8 cellular contexts compared by ENCODE assay signal in genomic region chr6:33453361-33454008, GRCh38. TPM values are rescaled to one million over a fixed set of nuclear protein-coding genes. Genes with fewer than 3 reads are reported as not detected.
DNase-seq lines count a peak whose midpoint lies in the region; ATAC-seq and TF ChIP-seq lines count a peak whose summit lies in the region.

No MANE protein-coding gene starts in this region.

- H3K79me2 ChIP-seq in SU-DHL-6 (ENCODE audit: insufficient read depth, low read length), result peaks cover 19% of the 10 kb centered on the region; the same call in 1 of the 2 replicates

- H4K20me1 ChIP-seq in SU-DHL-6 (ENCODE audit: low read depth, low read length), result no peaks in the 10 kb centered on the region

- peak overlapping the region; percentile 83 for H3K4me2 ChIP-seq in SU-DHL-6 (ENCODE audit: low read depth, low read length, poor library complexity, severe bottlenecking)

- no peaks in the 10 kb centered on the region for H3K9me2 ChIP-seq in SU-DHL-6 (replicated peaks; ENCODE audit: insufficient read depth, low read length)

- TF ChIP-seq CTCF in SU-DHL-6 (IDR thresholded peaks at IDR 0.05; ENCODE audit: insufficient read depth, low read length, poor library complexity, severe bottlenecking) (no peak), foreskin fibroblast (IDR thresholded peaks at IDR 0.05; ENCODE audit: low read depth, low read length) (no peak)

- ATAC-seq in HG03108 (IDR thresholded peaks at IDR 0.05; ENCODE audit: unreplicated experiment) (no peak), GM18505 (IDR thresholded peaks at IDR 0.05; ENCODE audit: unreplicated experiment) (no peak)

- H3K9ac ChIP-seq in SU-DHL-6 (ENCODE audit: low read length) (peak overlapping the region; percentile 80), skeletal muscle tissue (ENCODE audit: low read depth in 1 of 3, low read length in 3 of 3) (peak overlapping the region; percentile 92 to 94 (median 93))

- H3K27ac ChIP-seq in SU-DHL-6 (ENCODE audit: low read depth, low read length) (0 out of 2 replicates have a peak overlapping the region, but pooled peaks have one; percentile 6), skeletal muscle tissue (ENCODE audit: low read depth, low read length) (peak overlapping the region; percentile 50)

- H3K4me3 ChIP-seq in SU-DHL-6 (ENCODE audit: insufficient read depth, low read length, poor library complexity, severe bottlenecking) (peak overlapping the region; percentile 84), foreskin fibroblast (ENCODE audit: low read depth in 1 of 2, low read length in 2 of 2) (peak overlapping the region; percentile 77 to 92), skeletal muscle tissue (ENCODE audit: low read length in 3 of 3) (peak overlapping the region; percentile 92 to 96 (median 93))

- H3K27me3 ChIP-seq in SU-DHL-6 (ENCODE audit: low read length), result no peaks in the 10 kb centered on the region
- H3K27me3 ChIP-seq in skeletal muscle tissue (ENCODE audit: control insufficient read depth in 3 of 3, insufficient read depth in 3 of 3, low read length in 3 of 3), result no peaks in the 10 kb centered on the region

- no peaks in the 10 kb centered on the region for H3K9me3 ChIP-seq in SU-DHL-6 (ENCODE audit: insufficient read depth, low read length)
- H3K9me3 ChIP-seq in skeletal muscle tissue (ENCODE audit: control insufficient read depth in 3 of 3, low read length in 3 of 3), result no peaks in the 10 kb centered on the region

- DNase-seq in DMS 273 (lab: John Stamatoyannopoulos, UW; ENCODE audit: unreplicated experiment), result peak; percentile 34
- DNase-seq in DMS 273 treated with DMSO at 0.1 percent for 48 hours (lab: John Stamatoyannopoulos, UW), result no peak
- DNase-seq in foreskin fibroblast, result peak; percentile 15 to 37
- no peak for DNase-seq in RPMI8226

- peaks cover 11 to 19% (median 12%) of the 10 kb centered on the region in 3 donors for H3K4me1 ChIP-seq in skeletal muscle tissue (ENCODE audit: control insufficient read depth in 3 of 3, insufficient read depth in 3 of 3, low read length in 3 of 3)

- H2AFZ ChIP-seq in SU-DHL-6 (ENCODE audit: low read depth, low read length, severe bottlenecking), result peak overlapping the region; percentile 82

- H3K36me3 ChIP-seq in SU-DHL-6 (ENCODE audit: low read length), result no peaks in the 10 kb centered on the region
- H3K36me3 ChIP-seq in skeletal muscle tissue (ENCODE audit: control insufficient read depth in 3 of 3, insufficient read depth in 3 of 3, low read length in 3 of 3), result peaks cover 10 to 20% (median 10%) of the 10 kb centered on the region in 3 donors

- H3F3A ChIP-seq in SU-DHL-6 (ENCODE audit: insufficient read depth), result no peaks in the 10 kb centered on the region

- no peak for TF ChIP-seq POLR2A in GM18505 (IDR thresholded peaks at IDR 0.05; ENCODE audit: borderline replicate concordance, extremely low read depth, insufficient read depth, insufficient read length)

RNA-seq across cellular contexts. Expression of gene ZBTB9, which starts 0.9 kb away (rescaled TPM):
- total RNA-seq in skeletal muscle tissue, result 11.0 TPM

RNA-seq across cellular contexts. Expression of gene SYNGAP1, which starts 33.6 kb away (rescaled TPM):
- total RNA-seq in skeletal muscle tissue, result 1.6 TPM

RNA-seq across cellular contexts. Expression of gene CUTA, which starts 35.6 kb away (rescaled TPM):
- total RNA-seq in skeletal muscle tissue, result 73.1 TPM

RNA-seq across cellular contexts. Expression of gene PHF1, which starts 42.7 kb away (rescaled TPM):
- total RNA-seq in skeletal muscle tissue, result 5.7 TPM

Comparison
In these comparisons a context has a peak if more than half of its experiments do, and no peak if none do; other contexts are left out.
1. DNase-seq: peak in DMS 273 (single experiment) and foreskin fibroblast (2 of 2); none in DMS 273 treated with DMSO at 0.1 percent for 48 hours (single experiment) and RPMI8226 (single experiment).
2. Peak in every context shown above with its lines, with median percentiles within 50 percentile points of each other: H3K4me3 ChIP-seq.